ENCODE assay signal across 10 cellular contexts in genomic region chr9:14585730-14586473, GRCh38.
DNase-seq lines count a peak whose midpoint lies in the region; ATAC-seq, FAIRE-seq and TF ChIP-seq lines count a peak whose summit lies in the region.
"Had no signal": no experiment of that assay in that cellular context is flagged by ENCODE, and none has a peak within 500 bp of the region (broad histone marks: within the 10 kb centered on the region; RNA-seq: fewer than 3 reads in every experiment).

No MANE protein-coding gene starts in this region.

- H3K4me3 ChIP-seq in GM12878 (no peak overlapping the region), HAP-1 (no peak overlapping the region), esophagus squamous epithelium (no peak overlapping the region)
- H3K4me3 ChIP-seq: coronary artery, spleen had no signal

- TF ChIP-seq EP300 in GM12878 (IDR thresholded peaks at IDR 0.05; ENCODE audit: borderline replicate concordance in 1 of 2, control insufficient read depth in 1 of 2, low read depth in 2 of 2, low read length in 2 of 2) = peak; percentile 55 to 76; a peak in 2 of 4 replicates

- FAIRE-seq in GM12878 (lab: Jason Lieb, UNC) = peak; percentile 93

- TF ChIP-seq POLR2A in GM12878 (IDR thresholded peaks at IDR 0.05; ENCODE audit: low read depth, low read length) (no peak), esophagus squamous epithelium (IDR thresholded peaks at IDR 0.05) (no peak)

- in situ Hi-C loops in GM12878 (cut with MboI) = no loop called here
- in situ Hi-C loops in HAP-1 (cut with MboI; ENCODE audit: low sequenced_read_pairs) = no loop called here

- peak overlapping the region; percentile 49 for H3K4me2 ChIP-seq in GM12878 (ENCODE audit: control insufficient read depth, insufficient read depth)

- ATAC-seq in GM18520 (IDR thresholded peaks at IDR 0.05; ENCODE audit: unreplicated experiment) (peak; percentile 99), GM21360 (IDR thresholded peaks at IDR 0.05; ENCODE audit: unreplicated experiment) (peak; percentile 99), HG03159 (IDR thresholded peaks at IDR 0.05; ENCODE audit: unreplicated experiment) (peak; percentile 100), GM12878 (peak; percentile 98)

- H3K36me3 ChIP-seq in GM12878 (ENCODE audit: control insufficient read depth in 2 of 2, insufficient read depth in 2 of 2, low read length in 1 of 2) = no peaks in the 10 kb centered on the region
- no peaks in the 10 kb centered on the region for H3K36me3 ChIP-seq in HAP-1 (replicated peaks)
- no peaks in the 10 kb centered on the region for H3K36me3 ChIP-seq in esophagus squamous epithelium

- SMC1A ChIA-PET in GM12878 (lab: Charles Lee; ENCODE audit: uncharacterized antibody, unreplicated experiment) = interaction anchor here (0.5 to 2.1 kb wide), 4 partner anchors 75 to 156 kb away, joined by 3 to 7 read pairs (median 3); no protein-coding TSS in a partner anchor

- no TSS peak for BruUV-seq in GM12878 (replicated peaks; lab: Mats Ljungman, UMichigan)

- H3K4me1 ChIP-seq in GM12878 (ENCODE audit: control insufficient read depth, insufficient read depth, low read length) (peaks cover 13% of the 10 kb centered on the region), HAP-1 (no peaks in the 10 kb centered on the region), esophagus squamous epithelium (no peaks in the 10 kb centered on the region)

- H4K20me1 ChIP-seq in GM12878 (ENCODE audit: control insufficient read depth, insufficient read depth) = no peaks in the 10 kb centered on the region

- H3K9ac ChIP-seq in GM12878 (ENCODE audit: control insufficient read depth, insufficient read depth, low read length) = no peak overlapping the region

- WGBS in GM12878 (ENCODE audit: insufficient coverage, insufficient replicate concordance, low lambda C conversion rate, missing lambda C conversion rate) = 5% methylated on average over 8 of the region's 8 CpGs
- 41 to 63% methylated on average over 3 to 7 of the region's 8 CpGs for WGBS in esophagus squamous epithelium, 2 donors

- H3K27ac ChIP-seq in GM12878 (ENCODE audit: control insufficient read depth, insufficient read depth) = no peak overlapping the region; the same call in 1 of the 2 replicates
- no peak overlapping the region for H3K27ac ChIP-seq in esophagus squamous epithelium
- H3K27ac ChIP-seq: coronary artery, spleen had no signal

- POLR2A ChIA-PET in GM12878 (lab: Charles Lee) = no interaction called here

- intact Hi-C loops in GM12878 (cut with micrococcal nuclease; ENCODE audit: unreplicated experiment) (loop anchor here (10.0 kb wide), 1 partner anchor 271 kb away; the partner anchor contains the start of gene NFIB), esophagus squamous epithelium (cut with DNase I) (no loop called here)

- TF ChIP-seq RAD21 in GM12878 (IDR thresholded peaks at IDR 0.05; ENCODE audit: insufficient read depth, low read depth, low read length) = no peak

- no peaks in the 10 kb centered on the region for H3K27me3 ChIP-seq in GM12878 (replicated peaks in 1 of 2; ENCODE audit: control insufficient read depth in 2 of 2, insufficient read depth in 2 of 2, low read length in 1 of 2)
- no peaks in the 10 kb centered on the region for H3K27me3 ChIP-seq in HAP-1 (ENCODE audit: low read depth)
- H3K27me3 ChIP-seq in esophagus squamous epithelium = no peaks in the 10 kb centered on the region
- H3K27me3 ChIP-seq: spleen had no signal

- no peaks in the 10 kb centered on the region for H3K79me2 ChIP-seq in GM12878 (ENCODE audit: control insufficient read depth, insufficient read depth, low read length)

- TF ChIP-seq CTCF in GM12878 (IDR thresholded peaks at IDR 0.05 in 2 of 3, conservative IDR thresholded peaks at IDR 0.05 in 1 of 3; ENCODE audit: control insufficient read depth in 2 of 3, extremely low read depth in 1 of 3, insufficient read depth in 1 of 3, low read depth in 3 of 3, low read length in 3 of 3) (no peak), esophagus squamous epithelium (IDR thresholded peaks at IDR 0.05) (no peak)

- RAD21 ChIA-PET in GM12878 (lab: Charles Lee; ENCODE audit: unreplicated experiment) = interaction anchor here (1.6 kb wide), 1 partner anchor 32 kb away, joined by 3 read pairs; no protein-coding TSS in a partner anchor

- no peaks in the 10 kb centered on the region; the same call in 1 of the 3 replicates for H3K9me3 ChIP-seq in GM12878 (replicated peaks; ENCODE audit: control insufficient read depth, insufficient read depth, low read length)
- H3K9me3 ChIP-seq in HAP-1 = no peaks in the 10 kb centered on the region
- no peaks in the 10 kb centered on the region for H3K9me3 ChIP-seq in esophagus squamous epithelium

- CTCF ChIA-PET in GM12878 (lab: Yijun Ruan, JAX) = interaction anchor here (1.0 to 1.6 kb wide), 4 partner anchors 29 to 183 kb away, joined by 3 read pairs; no protein-coding TSS in a partner anchor

- DNase-seq in GM12878 (ENCODE audit: low read depth, low spot score) (peak; percentile 81), HAP-1 (ENCODE audit: low spot score in 2 of 2) (no peak), NCI-H1092 (lab: John Stamatoyannopoulos, UW) (no peak), esophagus squamous epithelium (lab: John Stamatoyannopoulos, UW) (no peak), occipital lobe (lab: John Stamatoyannopoulos, UW) (no peak)
- DNase-seq: spleen had no signal

- H2AFZ ChIP-seq in GM12878 (ENCODE audit: control insufficient read depth, low read depth, low read length) = no peak overlapping the region

TF ChIP-seq in GM12878, 131 proteins besides CTCF, POLR2A, EP300 and RAD21 (continues in another document):
- TF ChIP-seq DPF2 (IDR thresholded peaks at IDR 0.05) (peak; percentile 87), ZNF217 (IDR thresholded peaks at IDR 0.05) (no peak), RUNX3 (IDR thresholded peaks at IDR 0.05; ENCODE audit: low read length) (peak; percentile 97), E4F1 (IDR thresholded peaks at IDR 0.05; ENCODE audit: borderline replicate concordance, partially characterized antibody) (no peak), PKNOX1 (IDR thresholded peaks at IDR 0.05) (no peak), YBX1 (IDR thresholded peaks at IDR 0.05) (no peak), IKZF2 (IDR thresholded peaks at IDR 0.05) (peak; percentile 47 to 69; a peak in 3 of 4 replicates), BHLHE40 (IDR thresholded peaks at IDR 0.05; ENCODE audit: borderline replicate concordance in 1 of 2, low read depth in 2 of 2, low read length in 1 of 2) (peak; percentile 69 to 75), CHD2 (IDR thresholded peaks at IDR 0.05; ENCODE audit: borderline replicate concordance, low read depth, low read length) (no peak), SREBF2 (IDR thresholded peaks at IDR 0.05; ENCODE audit: low read length) (no peak), NFIC (IDR thresholded peaks at IDR 0.05; ENCODE audit: low read depth, low read length) (peak; percentile 86), MTA2 (IDR thresholded peaks at IDR 0.05; ENCODE audit: low read depth) (peak; percentile 75), MYB (IDR thresholded peaks at IDR 0.05; ENCODE audit: borderline replicate concordance, low read depth, low read length) (no peak), ASH2L (IDR thresholded peaks at IDR 0.05; ENCODE audit: borderline replicate concordance, low read depth) (no peak), IRF4 (IDR thresholded peaks at IDR 0.05; ENCODE audit: low read depth, low read length) (peak; percentile 83), SPI1 (IDR thresholded peaks at IDR 0.05; ENCODE audit: borderline replicate concordance, insufficient read depth, low read depth, low read length) (peak; percentile 96), EGR1 (IDR thresholded peaks at IDR 0.05; ENCODE audit: borderline replicate concordance in 1 of 2, low read depth in 2 of 2, low read length in 2 of 2) (0 out of 3 replicates have a peak, but pooled peaks of 1 of the 2 experiments have one; percentile 19), BCL3 (IDR thresholded peaks at IDR 0.05; ENCODE audit: borderline replicate concordance, insufficient read depth, low read depth, low read length, poor library complexity, severe bottlenecking) (peak; percentile 19), NBN (IDR thresholded peaks at IDR 0.05) (no peak), RBBP5 (conservative IDR thresholded peaks at IDR 0.05) (no peak)
